In the genomic region with DNA sequence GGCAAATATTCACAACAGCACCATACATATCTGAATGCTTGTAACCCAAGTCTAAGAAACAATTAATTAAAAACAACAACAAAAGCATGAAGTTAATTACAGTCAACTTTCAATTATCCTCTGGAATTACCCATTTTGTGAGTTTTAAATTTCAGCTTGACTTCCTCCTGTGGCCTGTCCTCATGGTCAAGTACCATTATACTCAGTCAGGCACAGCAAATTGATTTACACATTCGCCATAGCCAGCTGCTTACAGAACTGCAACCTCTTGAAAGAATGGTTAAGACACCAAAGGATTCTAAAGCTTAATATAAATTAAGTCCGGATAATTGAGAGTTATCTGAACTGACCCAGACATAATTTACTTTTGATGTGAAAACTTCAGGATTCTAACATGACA, we compare ENCODE assay signal across 29 cellular contexts.
DNase-seq lines count a peak whose midpoint lies in the region; ATAC-seq and TF ChIP-seq lines count a peak whose summit lies in the region.
"Had no signal": no experiment of that assay in that cellular context is flagged by ENCODE, and none has a peak within 500 bp of the region (broad histone marks: within the 10 kb centered on the region; RNA-seq: fewer than 3 reads in every experiment).

No MANE protein-coding gene starts in this region.

- TF ChIP-seq EP300 in esophagus muscularis mucosa (IDR thresholded peaks at IDR 0.05) = no peak

- H3K27ac ChIP-seq in esophagus muscularis mucosa (replicated peaks in 1 of 4) = peak overlapping the region; percentile 17 to 67 (median 27)
- H3K27ac ChIP-seq: brain microvascular endothelial cell, lower lobe of right lung, right lobe of liver, testis had no signal

- no peak overlapping the region for H3K4me3 ChIP-seq in esophagus muscularis mucosa
- H3K4me3 ChIP-seq: dorsolateral prefrontal cortex, HAP-1, lower lobe of right lung, mucosa of descending colon, right lobe of liver, testis, uterus had no signal

- H3K4me1 ChIP-seq in esophagus muscularis mucosa = peaks cover 18 to 45% (median 39%) of the 10 kb centered on the region in 4 donors
- H3K4me1 ChIP-seq: uterus had no signal

- intact Hi-C loops in esophagus muscularis mucosa (cut with DNase I) = loop anchor here (10.0 kb wide), 1 partner anchor 310 kb away; a partner anchor contains a TSS

- 73% methylated on average over 2 of the region's 2 CpGs for WGBS in esophagus muscularis mucosa

- DNase-seq in NCI-H1105 treated with DMSO at 0.1 percent for 48 hours (lab: John Stamatoyannopoulos, UW) (peak; percentile 60), NCI-H1105 (lab: John Stamatoyannopoulos, UW) (no peak), NCI-H1092 (lab: John Stamatoyannopoulos, UW) (peak; percentile 19), NCI-H510A (lab: John Stamatoyannopoulos, UW) (peak; percentile 21), esophagus muscularis mucosa (ENCODE audit: extremely low spot score) (no peak), GM13977 (ENCODE audit: low spot score) (no peak), ecto neural progenitor cell (ENCODE audit: low spot score) (no peak)
- DNase-seq: activated CD4-positive, alpha-beta T cell treated with anti-CD3 and anti-CD28 coated beads for 1 hour; activated CD8-positive, alpha-beta T cell treated with anti-CD3 and anti-CD28 coated beads for 36 hours; activated naive CD4-positive, alpha-beta T cell treated with anti-CD3 and anti-CD28 coated beads, Interleukin-2, amount 10 ng/mL, durations not matched to agents 7 days and 5 days; brain microvascular endothelial cell; Caco-2; dorsolateral prefrontal cortex; EL; lower lobe of right lung; mucosa of descending colon; natural killer cell; NCI-H2107; NCI-H526; nucleus accumbens; right lobe of liver; SHP77; stimulated activated CD8-positive, alpha-beta memory T cell treated with anti-CD3 and anti-CD28 coated beads, Interleukin-4, amount 100 ng/mL, for 48 hours; testis; uterus had no signal

- in situ Hi-C loops in GM13977 (cut with MboI; ENCODE audit: low pct_unique_long_range_greater_than_20kb, low sequenced_read_pairs, unreplicated experiment) = no loop called here

- no peak for TF ChIP-seq POLR2A in esophagus muscularis mucosa (IDR thresholded peaks at IDR 0.05; ENCODE audit: low read depth)

- H3K27me3 ChIP-seq in esophagus muscularis mucosa = no peaks in the 10 kb centered on the region
- H3K27me3 ChIP-seq: brain microvascular endothelial cell, dorsolateral prefrontal cortex, right lobe of liver, testis, uterus had no signal

- H3K9me3 ChIP-seq in esophagus muscularis mucosa = no peaks in the 10 kb centered on the region
- H3K9me3 ChIP-seq: Caco-2, HAP-1, lower lobe of right lung, mucosa of descending colon, right lobe of liver, testis, uterus had no signal

- ATAC-seq in HG03196 (IDR thresholded peaks at IDR 0.05; ENCODE audit: unreplicated experiment) = no peak
- ATAC-seq: activated CD8-positive, alpha-beta T cell treated with anti-CD3 and anti-CD28 coated beads for 36 hours; activated T-helper 17 cell treated with anti-CD3 and anti-CD28 coated beads, Interleukin-2, amount 50 U/mL, for 72 hours; lower lobe of right lung; mucosa of descending colon; natural killer cell; Panc1; right lobe of liver had no signal

- TF ChIP-seq CTCF in esophagus muscularis mucosa (IDR thresholded peaks at IDR 0.05) (no peak), GM13977 (IDR thresholded peaks at IDR 0.05; ENCODE audit: extremely low read depth, insufficient read depth, missing control alignments) (no peak)

- H3K36me3 ChIP-seq in esophagus muscularis mucosa = peaks cover 4 to 35% (median 17%) of the 10 kb centered on the region in 4 donors
- H3K36me3 ChIP-seq: brain microvascular endothelial cell, uterus had no signal

Comparison
In these comparisons a context has a peak if more than half of its experiments do, and no peak if none do; other contexts are left out.
1. DNase-seq: peak in NCI-H1105 treated with DMSO at 0.1 percent for 48 hours (single experiment), NCI-H1092 (single experiment) and NCI-H510A (single experiment); none in NCI-H1105 (single experiment), esophagus muscularis mucosa (single experiment), GM13977 (single experiment) and ecto neural progenitor cell (single experiment).